In genomic region chr2:217886720-217887309, GRCh38 we compare ENCODE assay signal across 8 cellular contexts.
A peak's percentile ranks its signal among the peaks of the same experiment; 100 is the strongest.
DNase-seq lines count a peak whose midpoint lies in the region; ATAC-seq and TF ChIP-seq lines count a peak whose summit lies in the region.

No MANE protein-coding gene starts in this region.

- H3K9me3 ChIP-seq in naive thymus-derived CD4-positive, alpha-beta T cell (ENCODE audit: control insufficient read depth in 2 of 3, low read length in 3 of 3), result no peaks in the 10 kb centered on the region

- H3K27ac Mint-ChIP-seq in naive thymus-derived CD4-positive, alpha-beta T cell, result no peak overlapping the region
- H3K27ac Mint-ChIP-seq in stimulated activated effector memory CD8-positive, alpha-beta T cell treated with anti-CD3 and anti-CD28 coated beads, Interleukin-12 subunit alpha, Interleukin-12 subunit beta, amount 100 ng/mL, for 72 hours, result no peak overlapping the region

- H3K4me1 ChIP-seq in naive thymus-derived CD4-positive, alpha-beta T cell (ENCODE audit: control insufficient read depth in 2 of 2, insufficient read depth in 2 of 2, low read length in 2 of 2), result no peaks in the 10 kb centered on the region

- DNase-seq in GM06990 (ENCODE audit: extremely low read depth, insufficient read length) (peak; percentile 34), NOMO-1 treated with DMSO at 0.1 percent for 48 hours (lab: John Stamatoyannopoulos, UW; ENCODE audit: unreplicated experiment) (peak; percentile 39), erythroblast (lab: John Stamatoyannopoulos, UW) (peak; percentile 81 to 90)
- DNase-seq in activated CD8-positive, alpha-beta memory T cell treated with anti-CD3 and anti-CD28 coated beads, Interleukin-2, amount 50 U/mL, for 48 hours, result peak; percentile 83
- DNase-seq in naive thymus-derived CD4-positive, alpha-beta T cell, result peak; percentile 11 to 58 (median 41)
- peak; percentile 49 to 74 for DNase-seq in stimulated activated effector memory CD8-positive, alpha-beta T cell treated with anti-CD3 and anti-CD28 coated beads, Interleukin-12 subunit alpha, Interleukin-12 subunit beta, amount 100 ng/mL, for 72 hours (ENCODE audit: low spot score in 2 of 2)

- TF ChIP-seq POLR2A in erythroblast (IDR thresholded peaks at IDR 0.05; ENCODE audit: low read length), result no peak

- H3K4me1 Mint-ChIP-seq in naive thymus-derived CD4-positive, alpha-beta T cell, result peaks cover 0 to 4% (median 0%) of the 10 kb centered on the region in 7 donors
- peaks cover 11% of the 10 kb centered on the region for H3K4me1 Mint-ChIP-seq in stimulated activated effector memory CD8-positive, alpha-beta T cell treated with anti-CD3 and anti-CD28 coated beads, Interleukin-12 subunit alpha, Interleukin-12 subunit beta, amount 100 ng/mL, for 72 hours

- H3K27me3 ChIP-seq in GM06990 (replicated peaks; ENCODE audit: control insufficient read depth, insufficient read depth, low read length), result no peaks in the 10 kb centered on the region; the same call in 1 of the 2 replicates
- no peaks in the 10 kb centered on the region for H3K27me3 ChIP-seq in naive thymus-derived CD4-positive, alpha-beta T cell (ENCODE audit: control insufficient read depth in 2 of 2, insufficient read depth in 2 of 2, low read length in 2 of 2)

- peaks cover 0 to 9% (median 0%) of the 10 kb centered on the region in 5 donors for H3K27me3 Mint-ChIP-seq in naive thymus-derived CD4-positive, alpha-beta T cell

- H3K36me3 Mint-ChIP-seq in naive thymus-derived CD4-positive, alpha-beta T cell, result no peaks in the 10 kb centered on the region
- no peaks in the 10 kb centered on the region for H3K36me3 Mint-ChIP-seq in stimulated activated effector memory CD8-positive, alpha-beta T cell treated with anti-CD3 and anti-CD28 coated beads, Interleukin-12 subunit alpha, Interleukin-12 subunit beta, amount 100 ng/mL, for 72 hours

- no peak overlapping the region for H3K27ac ChIP-seq in naive thymus-derived CD4-positive, alpha-beta T cell (ENCODE audit: low read depth, low read length)

- H3K4me3 ChIP-seq in GM06990 (replicated peaks; ENCODE audit: low read depth, low read length), result no peak overlapping the region
- H3K4me3 ChIP-seq in naive thymus-derived CD4-positive, alpha-beta T cell (ENCODE audit: low read length), result no peak overlapping the region

- intact Hi-C loops in naive thymus-derived CD4-positive, alpha-beta T cell (cut with micrococcal nuclease), result loop anchor here (1.0 to 2.0 kb wide), 5 partner anchors 98 to 182 kb away; partner anchors contain the start of gene RUFY4 (in 1 of the 2)

- no peak overlapping the region for H3K4me3 Mint-ChIP-seq in naive thymus-derived CD4-positive, alpha-beta T cell
- H3K4me3 Mint-ChIP-seq in stimulated activated effector memory CD8-positive, alpha-beta T cell treated with anti-CD3 and anti-CD28 coated beads, Interleukin-12 subunit alpha, Interleukin-12 subunit beta, amount 100 ng/mL, for 72 hours, result no peak overlapping the region

- CTCF ChIA-PET in naive thymus-derived CD4-positive, alpha-beta T cell (lab: Charles Lee), result interaction anchor here (0.5 to 3.0 kb wide), 8 partner anchors 9 to 166 kb away, joined by 3 to 28 read pairs (median 4); no protein-coding TSS in a partner anchor

- ATAC-seq in HG03378 (IDR thresholded peaks at IDR 0.05; ENCODE audit: unreplicated experiment), result peak; percentile 64
- peak; percentile 69 for ATAC-seq in naive thymus-derived CD4-positive, alpha-beta T cell
- ATAC-seq in stimulated activated effector memory CD8-positive, alpha-beta T cell treated with anti-CD3 and anti-CD28 coated beads, Interleukin-12 subunit alpha, Interleukin-12 subunit beta, amount 100 ng/mL, for 72 hours, result peak; percentile 52
- no peak for ATAC-seq in HG03565 (IDR thresholded peaks at IDR 0.05; ENCODE audit: unreplicated experiment)

- peaks cover 0 to 1% (median 0%) of the 10 kb centered on the region in 11 donors for H3K9me3 Mint-ChIP-seq in naive thymus-derived CD4-positive, alpha-beta T cell
- no peaks in the 10 kb centered on the region for H3K9me3 Mint-ChIP-seq in stimulated activated effector memory CD8-positive, alpha-beta T cell treated with anti-CD3 and anti-CD28 coated beads, Interleukin-12 subunit alpha, Interleukin-12 subunit beta, amount 100 ng/mL, for 72 hours

- no peaks in the 10 kb centered on the region for H3K36me3 ChIP-seq in GM06990 (ENCODE audit: control insufficient read depth, insufficient read depth, low read length)
- H3K36me3 ChIP-seq in naive thymus-derived CD4-positive, alpha-beta T cell (ENCODE audit: control insufficient read depth in 2 of 3, insufficient read depth in 3 of 3, low read length in 3 of 3), result no peaks in the 10 kb centered on the region

- POLR2A ChIA-PET in naive thymus-derived CD4-positive, alpha-beta T cell (lab: Charles Lee), result no interaction called here

- peak; percentile 77 for TF ChIP-seq CTCF in GM06990 (IDR thresholded peaks at IDR 0.05; ENCODE audit: insufficient read depth, low read length, poor library complexity, severe bottlenecking)

Comparison
In these comparisons a context has a peak if more than half of its experiments do, and no peak if none do; other contexts are left out.
1. DNase-seq: peak in every context shown above with its lines; median percentile 86 in erythroblast; 83 in activated CD8-positive, alpha-beta memory T cell treated with anti-CD3 and anti-CD28 coated beads, Interleukin-2, amount 50 U/mL, for 48 hours; 62 in stimulated activated effector memory CD8-positive, alpha-beta T cell treated with anti-CD3 and anti-CD28 coated beads, Interleukin-12 subunit alpha, Interleukin-12 subunit beta, amount 100 ng/mL, for 72 hours; 41 in naive thymus-derived CD4-positive, alpha-beta T cell; 39 in NOMO-1 treated with DMSO at 0.1 percent for 48 hours; 34 in GM06990.